ENCODE assay signal across 29 cellular contexts in genomic region chr20:53797085-53797484, GRCh38.
"Had no signal": no experiment of that assay in that cellular context is flagged by ENCODE, and none has a peak within 500 bp of the region (broad histone marks: within the 10 kb centered on the region; RNA-seq: fewer than 3 reads in every experiment).

No MANE protein-coding gene starts in this region.

- ATAC-seq: activated naive CD4-positive, alpha-beta T cell treated with anti-CD3 and anti-CD28 coated beads, Interleukin-2, amount 50 U/mL, for 72 hours; activated naive CD8-positive, alpha-beta T cell treated with anti-CD3 and anti-CD28 coated beads, Interleukin-2, amount 50 U/mL, for 24 hours; activated T-cell treated with anti-CD3 and anti-CD28 coated beads, Interleukin-2, amount 50 U/mL, for 4 hours; body of pancreas; T-helper 17 cell had no signal

- FAIRE-seq: bronchial epithelial cell, RCC 7860, TTC549 had no signal

- H3K36me3 ChIP-seq: ascending aorta, MG63 had no signal

- DNase-seq: activated B cell treated with CpG ODN at 0.5 μM for 24 hours; activated CD4-positive, alpha-beta memory T cell treated with anti-CD3 and anti-CD28 coated beads, Interleukin-2, amount 10 ng/mL, durations not matched to agents 7 days and 5 days; activated CD4-positive, alpha-beta T cell treated with anti-CD3 and anti-CD28 coated beads, Interleukin-2, amount 10 ng/mL, durations not matched to agents 7 days and 5 days; activated effector memory CD4-positive, alpha-beta T cell treated with anti-CD3 and anti-CD28 coated beads, Interleukin-2, amount 50 U/mL, for 16 hours; activated naive CD4-positive, alpha-beta T cell treated with Interleukin-2 at 50 U/mL for 16 hours; activated naive CD8-positive, alpha-beta T cell treated with anti-CD3 and anti-CD28 coated beads, Interleukin-2, amount 50 U/mL, for 24 hours; activated T-cell treated with anti-CD3 and anti-CD28 coated beads, Interleukin-2, amount 50 U/mL, for 4 hours; amniotic stem cell; body of pancreas; central memory CD4-positive, alpha-beta T cell; MG63; MV-4-11; NCI-H1092 treated with DMSO at 0.1 percent for 48 hours; NCI-H1417 treated with DMSO at 0.1 percent for 48 hours; NCI-H1694; NCI-H2029 treated with DMSO at 0.1 percent for 48 hours; NCI-H345; NCI-H510A; NCI-H69; NK-92 treated with Interleukin-12 subunit alpha and Interleukin-12 subunit beta, amount 100 ng/mL, for 24 hours; OCI-M1; SHP77 treated with DMSO at 0.1 percent for 48 hours; T-helper 17 cell; T-helper 9 cell had no signal

- H3K27ac Mint-ChIP-seq: activated B cell treated with CpG ODN at 0.5 μM for 24 hours; activated CD4-positive, alpha-beta memory T cell treated with anti-CD3 and anti-CD28 coated beads, Interleukin-2, amount 10 ng/mL, durations not matched to agents 7 days and 5 days; activated CD4-positive, alpha-beta T cell treated with anti-CD3 and anti-CD28 coated beads, Interleukin-2, amount 10 ng/mL, durations not matched to agents 7 days and 5 days; activated naive CD8-positive, alpha-beta T cell treated with anti-CD3 and anti-CD28 coated beads, Interleukin-2, amount 50 U/mL, for 24 hours had no signal

- H3K27ac ChIP-seq: ascending aorta, body of pancreas had no signal

- H3K27me3 Mint-ChIP-seq: activated B cell treated with CpG ODN at 0.5 μM for 24 hours; activated CD4-positive, alpha-beta T cell treated with anti-CD3 and anti-CD28 coated beads, Interleukin-2, amount 10 ng/mL, durations not matched to agents 7 days and 5 days; activated naive CD8-positive, alpha-beta T cell treated with anti-CD3 and anti-CD28 coated beads, Interleukin-2, amount 50 U/mL, for 24 hours; T-helper 17 cell had no signal

- H3K4me1 ChIP-seq: ascending aorta had no signal

- H3K4me3 Mint-ChIP-seq: activated B cell treated with CpG ODN at 0.5 μM for 24 hours; activated CD4-positive, alpha-beta memory T cell treated with anti-CD3 and anti-CD28 coated beads, Interleukin-2, amount 10 ng/mL, durations not matched to agents 7 days and 5 days; activated CD4-positive, alpha-beta T cell treated with anti-CD3 and anti-CD28 coated beads, Interleukin-2, amount 10 ng/mL, durations not matched to agents 7 days and 5 days; activated naive CD8-positive, alpha-beta T cell treated with anti-CD3 and anti-CD28 coated beads, Interleukin-2, amount 50 U/mL, for 24 hours; activated T-cell treated with anti-CD3 and anti-CD28 coated beads, Interleukin-2, amount 50 U/mL, for 4 hours; T-helper 17 cell had no signal

- H3K9me3 ChIP-seq: ascending aorta, MG63 had no signal

- H3K9me3 Mint-ChIP-seq: activated B cell treated with CpG ODN at 0.5 μM for 24 hours; activated CD4-positive, alpha-beta memory T cell treated with anti-CD3 and anti-CD28 coated beads, Interleukin-2, amount 10 ng/mL, durations not matched to agents 7 days and 5 days; activated naive CD8-positive, alpha-beta T cell treated with anti-CD3 and anti-CD28 coated beads, Interleukin-2, amount 50 U/mL, for 24 hours; activated T-cell treated with anti-CD3 and anti-CD28 coated beads, Interleukin-2, amount 50 U/mL, for 4 hours had no signal

- H3K4me1 Mint-ChIP-seq: activated B cell treated with CpG ODN at 0.5 μM for 24 hours; activated CD4-positive, alpha-beta memory T cell treated with anti-CD3 and anti-CD28 coated beads, Interleukin-2, amount 10 ng/mL, durations not matched to agents 7 days and 5 days; activated CD4-positive, alpha-beta T cell treated with anti-CD3 and anti-CD28 coated beads, Interleukin-2, amount 10 ng/mL, durations not matched to agents 7 days and 5 days; T-helper 17 cell had no signal

- H3K27me3 ChIP-seq: ascending aorta, body of pancreas, MG63 had no signal

- H3K36me3 Mint-ChIP-seq: activated naive CD4-positive, alpha-beta T cell treated with anti-CD3 and anti-CD28 coated beads, Interleukin-2, amount 50 U/mL, for 72 hours had no signal

- H3K4me3 ChIP-seq: ascending aorta, body of pancreas, MG63 had no signal
